9 cellular contexts compared by ENCODE assay signal in genomic region chr10:114631678-114632417, GRCh38. TPM values are rescaled to one million over a fixed set of nuclear protein-coding genes. Genes with fewer than 3 reads are reported as not detected.
A peak's percentile ranks its signal among the peaks of the same experiment; 100 is the strongest.
DNase-seq lines count a peak whose midpoint lies in the region; ATAC-seq, FAIRE-seq and TF ChIP-seq lines count a peak whose summit lies in the region.
"Had no signal": no experiment of that assay in that cellular context is flagged by ENCODE, and none has a peak within 500 bp of the region (broad histone marks: within the 10 kb centered on the region; RNA-seq: fewer than 3 reads in every experiment).

No MANE protein-coding gene starts in this region.

- TF ChIP-seq CTCF in body of pancreas (IDR thresholded peaks at IDR 0.05) (no peak), smooth muscle cell (IDR thresholded peaks at IDR 0.05; ENCODE audit: borderline replicate concordance, insufficient read depth, poor library complexity, severe bottlenecking) (no peak)

- peaks cover 17 to 21% (median 19%) of the 10 kb centered on the region in 3 donors for H3K27me3 Mint-ChIP-seq in immature natural killer cell (ENCODE audit: low read depth in 3 of 3)

- peak overlapping the region in 2 of 6 donors; percentile 33 to 73 for H3K27ac Mint-ChIP-seq in immature natural killer cell

- H3F3A ChIP-seq in smooth muscle cell (ENCODE audit: low read depth): peaks cover 20% of the 10 kb centered on the region

- intact Hi-C loops in body of pancreas (cut with DNase I): no loop called here

- peaks cover 4% of the 10 kb centered on the region for H4K20me1 ChIP-seq in smooth muscle cell (ENCODE audit: low read depth)

- H3K36me3 Mint-ChIP-seq in immature natural killer cell: peaks cover 0 to 4% (median 0%) of the 10 kb centered on the region in 3 donors

- peak; percentile 82 for FAIRE-seq in RCC 7860 (lab: Jason Lieb, UNC)

- H3K4me3 ChIP-seq in body of pancreas (peak overlapping the region in 1 of 2 donors; percentile 51), smooth muscle cell (peak overlapping the region; percentile 64)

- H3K36me3 ChIP-seq in body of pancreas (replicated peaks in 1 of 2; ENCODE audit: insufficient read depth in 1 of 2, low read depth in 2 of 2) (no peaks in the 10 kb centered on the region), smooth muscle cell (ENCODE audit: low read depth) (no peaks in the 10 kb centered on the region)

- peak overlapping the region; percentile 72 for H3K9ac ChIP-seq in smooth muscle cell (ENCODE audit: low read depth)

- TF ChIP-seq POLR2A in body of pancreas (IDR thresholded peaks at IDR 0.05): peak in 2 of 3 donors; percentile 54 to 58

- H2AFZ ChIP-seq in smooth muscle cell (ENCODE audit: low read depth): peak overlapping the region; percentile 86

- H3K4me3 Mint-ChIP-seq in immature natural killer cell: peak overlapping the region; percentile 82 to 88 (median 84)

- DNase-seq in NCI-H1436 (lab: John Stamatoyannopoulos, UW): peak; percentile 32
- DNase-seq in NCI-H1436 treated with DMSO at 0.1 percent for 48 hours (lab: John Stamatoyannopoulos, UW): no peak
- DNase-seq in RCC 7860 (ENCODE audit: low spot score): peak; percentile 75
- DNase-seq in body of pancreas: peak; percentile 41 to 54 (median 48)
- peak; percentile 17 to 29 (median 24) for DNase-seq in immature natural killer cell
- peak; percentile 10 for DNase-seq in smooth muscle cell (lab: John Stamatoyannopoulos, UW; ENCODE audit: unreplicated experiment)
- no peak for DNase-seq in Ammon's horn (ENCODE audit: low spot score)

- peak overlapping the region; percentile 40 to 82 (median 72) for H3K27ac ChIP-seq in body of pancreas
- peak overlapping the region; percentile 93 for H3K27ac ChIP-seq in smooth muscle cell (ENCODE audit: low read depth)
- H3K27ac ChIP-seq: C4-2B had no signal

- H3K4me1 ChIP-seq in body of pancreas: peaks cover 36% of the 10 kb centered on the region
- H3K4me1 ChIP-seq in smooth muscle cell (ENCODE audit: low read depth): peaks cover 20% of the 10 kb centered on the region

- no peaks in the 10 kb centered on the region for H3K79me2 ChIP-seq in smooth muscle cell (ENCODE audit: low read depth)

- ATAC-seq in HG02884 (IDR thresholded peaks at IDR 0.05; ENCODE audit: unreplicated experiment): peak; percentile 65
- ATAC-seq in body of pancreas: peak; percentile 58

- no peaks in the 10 kb centered on the region for H3K9me3 ChIP-seq in body of pancreas
- no peaks in the 10 kb centered on the region for H3K9me3 ChIP-seq in smooth muscle cell (replicated peaks; ENCODE audit: low read depth)

- H3K9me3 Mint-ChIP-seq in immature natural killer cell: no peaks in the 10 kb centered on the region

- no peaks in the 10 kb centered on the region for H3K27me3 ChIP-seq in body of pancreas
- H3K27me3 ChIP-seq in smooth muscle cell (ENCODE audit: low read depth): no peaks in the 10 kb centered on the region

- WGBS in body of pancreas, 2 donors: 3% methylated on average over 31 to 53 of the region's 53 CpGs
- WGBS in smooth muscle cell (ENCODE audit: low lambda C conversion rate): 3% methylated on average over 49 of the region's 53 CpGs

- peaks cover 17 to 24% of the 10 kb centered on the region in 2 donors for H3K4me1 Mint-ChIP-seq in immature natural killer cell

- peak overlapping the region; percentile 96 for H3K4me2 ChIP-seq in smooth muscle cell

RNA-seq across cellular contexts. Expression of gene ABLIM1, which starts 26.2 kb away (rescaled TPM):
- total RNA-seq in body of pancreas (10 to 100 TPM; 34.6 to 54.7 TPM), smooth muscle cell (8.9 and 17.6 TPM in 2 replicates)
- polyA plus RNA-seq in immature natural killer cell (100 to 1,000 TPM in 1 of 3 donors, 10 to 100 TPM in 2; 66.2 to 121 (median 74.1) TPM), smooth muscle cell (1.6 and 3.4 TPM in 2 replicates)

Comparison
In these comparisons a context has a peak if more than half of its experiments do, and no peak if none do; other contexts are left out.
1. DNase-seq: peak in NCI-H1436 (single experiment), RCC 7860 (single experiment), body of pancreas (4 of 4), immature natural killer cell (3 of 3) and smooth muscle cell (single experiment); none in NCI-H1436 treated with DMSO at 0.1 percent for 48 hours (single experiment) and Ammon's horn (single experiment).